Comparison of ENCODE assay signal across 14 cellular contexts in the genomic region with DNA sequence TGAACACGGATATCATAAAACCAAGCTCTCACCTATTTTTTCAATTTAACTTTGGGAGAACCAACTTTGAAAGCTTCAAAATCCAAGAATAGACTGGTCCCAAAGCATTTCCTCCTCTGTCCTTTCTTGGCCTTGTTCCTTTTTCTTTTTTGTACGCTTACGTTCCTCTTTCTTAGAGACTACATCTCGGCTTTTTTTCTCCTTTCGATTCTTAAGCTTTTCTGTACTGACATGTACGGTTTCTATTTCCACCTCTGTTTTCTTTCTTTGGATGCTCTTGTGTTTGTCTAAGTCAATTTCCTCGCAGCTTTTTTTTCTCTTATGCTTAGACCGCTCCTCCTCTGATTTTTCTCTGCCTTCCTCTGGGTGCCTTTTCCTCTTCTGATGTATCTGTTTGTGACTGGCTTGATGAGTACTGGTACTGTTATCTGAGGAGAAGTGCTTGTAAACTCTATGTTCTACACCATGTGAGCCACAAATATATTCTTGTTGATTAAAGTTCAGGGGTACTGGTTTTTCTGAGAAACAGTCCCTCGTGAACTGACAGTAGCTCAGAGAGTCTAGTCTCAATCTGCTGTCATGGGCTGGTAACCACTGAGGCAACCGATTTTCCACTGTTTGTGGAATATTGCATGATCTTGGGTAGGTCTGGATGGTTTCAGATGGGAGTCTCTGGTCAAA. TPM values are rescaled to one million over a fixed set of nuclear protein-coding genes. Genes with fewer than 3 reads are reported as not detected.
DNase-seq lines count a peak whose midpoint lies in the region; FAIRE-seq and TF ChIP-seq lines count a peak whose summit lies in the region.
"Had no signal": no experiment of that assay in that cellular context is flagged by ENCODE, and none has a peak within 500 bp of the region (broad histone marks: within the 10 kb centered on the region; RNA-seq: fewer than 3 reads in every experiment).

No MANE protein-coding gene starts in this region.

- H3K4me3 ChIP-seq in BLaER1 (no peak overlapping the region), mammary epithelial cell (replicated peaks in 1 of 3; ENCODE audit: insufficient read depth in 1 of 3, low read depth in 2 of 3, low read length in 3 of 3) (no peak overlapping the region), hepatocyte (no peak overlapping the region)
- H3K4me3 ChIP-seq in effector memory CD4-positive, alpha-beta T cell (ENCODE audit: insufficient read depth, low read depth, low read length, poor library complexity, severe bottlenecking) = no peak overlapping the region
- H3K4me3 ChIP-seq: vagina had no signal

- CTCF ChIA-PET in mammary epithelial cell (lab: Charles Lee; ENCODE audit: low non-redundant PET) = no interaction called here

- intact Hi-C loops in mammary epithelial cell (cut with micrococcal nuclease) = no loop called here

- WGBS in mammary epithelial cell (ENCODE audit: low coverage, missing lambda C conversion rate) = 93% methylated on average over 9 of the region's 10 CpGs
- 96% methylated on average over 10 of the region's 10 CpGs for WGBS in hepatocyte (ENCODE audit: low lambda C conversion rate, missing lambda C conversion rate)

- H3K9me2 ChIP-seq in hepatocyte (replicated peaks; ENCODE audit: insufficient read depth) = no peaks in the 10 kb centered on the region

- no peaks in the 10 kb centered on the region for H4K20me1 ChIP-seq in BLaER1
- H4K20me1 ChIP-seq in mammary epithelial cell (ENCODE audit: insufficient read depth, low read length) = no peaks in the 10 kb centered on the region
- H4K20me1 ChIP-seq in hepatocyte (ENCODE audit: insufficient read depth, poor library complexity, severe bottlenecking) = no peaks in the 10 kb centered on the region

- H3K4me1 ChIP-seq in BLaER1 = peaks cover 12% of the 10 kb centered on the region; the same call in 1 of the 2 replicates
- no peaks in the 10 kb centered on the region for H3K4me1 ChIP-seq in mammary epithelial cell (ENCODE audit: insufficient read depth, low read length)
- no peaks in the 10 kb centered on the region for H3K4me1 ChIP-seq in effector memory CD4-positive, alpha-beta T cell (ENCODE audit: control insufficient read depth, insufficient read depth, low read length, poor library complexity, severe bottlenecking)
- no peaks in the 10 kb centered on the region for H3K4me1 ChIP-seq in hepatocyte (ENCODE audit: insufficient read depth)
- H3K4me1 ChIP-seq: foreskin keratinocyte, vagina had no signal

- H3K36me3 ChIP-seq in BLaER1 = peaks cover 61% of the 10 kb centered on the region
- H3K36me3 ChIP-seq in mammary epithelial cell (ENCODE audit: insufficient read depth, low read length) = peaks cover 12% of the 10 kb centered on the region
- peaks cover 18% of the 10 kb centered on the region for H3K36me3 ChIP-seq in effector memory CD4-positive, alpha-beta T cell (ENCODE audit: control insufficient read depth, insufficient read depth, low read length)
- no peaks in the 10 kb centered on the region for H3K36me3 ChIP-seq in hepatocyte (replicated peaks; ENCODE audit: insufficient read depth, low read depth)

- H3K9ac ChIP-seq in BLaER1 (no peak overlapping the region), mammary epithelial cell (ENCODE audit: insufficient read depth, low read length) (no peak overlapping the region)

- no peaks in the 10 kb centered on the region for H3K79me2 ChIP-seq in mammary epithelial cell (ENCODE audit: insufficient read depth, low read length)
- H3K79me2 ChIP-seq in hepatocyte = no peaks in the 10 kb centered on the region

- H3K4me2 ChIP-seq in BLaER1 (peak overlapping the region; percentile 8; the same call in 1 of the 2 replicates), mammary epithelial cell (ENCODE audit: insufficient read depth, low read depth, low read length) (no peak overlapping the region), hepatocyte (no peak overlapping the region)

- H3K9me3 ChIP-seq in BLaER1 (no peaks in the 10 kb centered on the region), mammary epithelial cell (replicated peaks; ENCODE audit: insufficient read depth, low read length) (no peaks in the 10 kb centered on the region), hepatocyte (ENCODE audit: low read depth) (no peaks in the 10 kb centered on the region)
- no peaks in the 10 kb centered on the region for H3K9me3 ChIP-seq in effector memory CD4-positive, alpha-beta T cell (ENCODE audit: control insufficient read depth, low read length)
- H3K9me3 ChIP-seq: vagina had no signal

- BruUV-seq in mammary epithelial cell (replicated peaks; lab: Mats Ljungman, UMichigan) = TSS peak; percentile 58

- TF ChIP-seq CTCF in mammary epithelial cell (conservative IDR thresholded peaks at IDR 0.05 in 1 of 2, IDR thresholded peaks at IDR 0.05 in 1 of 2; ENCODE audit: extremely low read depth in 1 of 2, insufficient read depth in 1 of 2, low read depth in 1 of 2, low read length in 2 of 2) = no peak
- no peak for TF ChIP-seq CTCF in hepatocyte (IDR thresholded peaks at IDR 0.05; ENCODE audit: poor library complexity)

- no peak for DNase-seq in GM19239 (ENCODE audit: insufficient read length, low spot score)
- peak; percentile 21 to 66 for DNase-seq in NOMO-1 (lab: John Stamatoyannopoulos, UW; ENCODE audit: unreplicated experiment in 2 of 2)
- no peak for DNase-seq in mammary epithelial cell
- no peak for DNase-seq in effector memory CD4-positive, alpha-beta T cell
- DNase-seq in stimulated activated CD4-positive, alpha-beta T cell treated with anti-CD3 and anti-CD28 coated beads, Interleukin-2, amount 100 ng/mL, for 48 hours = no peak
- DNase-seq in hepatocyte (ENCODE audit: low spot score) = no peak
- no peak for DNase-seq in AG08395 (ENCODE audit: low spot score)
- DNase-seq: CD8-positive, alpha-beta memory T cell; foreskin keratinocyte had no signal

- no peak overlapping the region for H3K27ac ChIP-seq in BLaER1
- no peak overlapping the region for H3K27ac ChIP-seq in mammary epithelial cell (ENCODE audit: insufficient read depth, low read depth, low read length)
- no peak overlapping the region for H3K27ac ChIP-seq in effector memory CD4-positive, alpha-beta T cell (ENCODE audit: insufficient read depth, low read length, poor library complexity, severe bottlenecking)
- H3K27ac ChIP-seq in hepatocyte = no peak overlapping the region
- H3K27ac ChIP-seq: foreskin keratinocyte, vagina had no signal

- no peaks in the 10 kb centered on the region for H3K27me3 ChIP-seq in BLaER1
- H3K27me3 ChIP-seq in mammary epithelial cell (ENCODE audit: insufficient read depth, low read length) = no peaks in the 10 kb centered on the region
- H3K27me3 ChIP-seq in effector memory CD4-positive, alpha-beta T cell (replicated peaks; ENCODE audit: control insufficient read depth, insufficient read depth, low read length, poor library complexity, severe bottlenecking) = no peaks in the 10 kb centered on the region
- no peaks in the 10 kb centered on the region for H3K27me3 ChIP-seq in hepatocyte
- H3K27me3 ChIP-seq: foreskin keratinocyte, vagina had no signal

- in situ Hi-C loops in mammary epithelial cell (cut with MboI; ENCODE audit: low sequenced_read_pairs in 2 of 2) = no loop called here

- FAIRE-seq in GM19239 (lab: Jason Lieb, UNC) = peak; percentile 54
- FAIRE-seq: colon had no signal

- dilution Hi-C loops in mammary epithelial cell (cut with HindIII; ENCODE audit: low sequenced_read_pairs) = no loop called here

- H2AFZ ChIP-seq in mammary epithelial cell (ENCODE audit: low read depth, low read length) (no peak overlapping the region), hepatocyte (no peak overlapping the region)

RNA-seq across cellular contexts. Expression of a gene that starts 11.5 kb away (rescaled TPM):
- 10 to 100 TPM in 1 of 2 donors, 1 to 10 TPM in 1; 6.8 to 94.5 TPM for total RNA-seq in mammary epithelial cell
- not detected for polyA plus RNA-seq in mammary epithelial cell
- not detected for polyA minus RNA-seq in mammary epithelial cell
- not detected in 2 replicates for total RNA-seq in hepatocyte
- polyA plus RNA-seq in hepatocyte = 1.4 and 1.5 TPM in 2 replicates
- total RNA-seq: liver, SK-MEL-5, vagina had no signal
- polyA plus RNA-seq: CD8-positive, alpha-beta memory T cell; foreskin keratinocyte; liver had no signal

RNA-seq across cellular contexts. Expression of a gene that starts 27.7 kb away (rescaled TPM):
- total RNA-seq in mammary epithelial cell (10 to 100 TPM; 12.7 to 24.5 TPM), hepatocyte (30.4 and 30.9 TPM in 2 replicates)
- polyA plus RNA-seq in mammary epithelial cell (11.5 TPM), hepatocyte (18.3 and 18.5 TPM in 2 replicates)
- polyA minus RNA-seq in mammary epithelial cell = 0.31 TPM

RNA-seq across cellular contexts. Expression of a gene that starts 39.8 kb away (rescaled TPM):
- under 1 TPM in 1 of 2 donors, not detected in 1; 0.33 TPM for total RNA-seq in mammary epithelial cell
- not detected for polyA plus RNA-seq in mammary epithelial cell
- not detected for polyA minus RNA-seq in mammary epithelial cell
- total RNA-seq in hepatocyte = not detected in 2 replicates
- polyA plus RNA-seq in hepatocyte = 0.10 TPM in 1 of 2 replicates, not detected in the other
- total RNA-seq: CD8-positive, alpha-beta memory T cell; foreskin keratinocyte; liver; vagina had no signal
- polyA plus RNA-seq: CD8-positive, alpha-beta memory T cell; foreskin keratinocyte; liver had no signal

Comparison
In these comparisons a context has a peak if more than half of its experiments do, and no peak if none do; other contexts are left out.
1. DNase-seq: peak in NOMO-1 (2 of 2); none in GM19239 (single experiment), mammary epithelial cell (single experiment), effector memory CD4-positive, alpha-beta T cell (0 of 3), stimulated activated CD4-positive, alpha-beta T cell treated with anti-CD3 and anti-CD28 coated beads, Interleukin-2, amount 100 ng/mL, for 48 hours (0 of 2), hepatocyte (single experiment) and AG08395 (single experiment).